ENCODE assay signal across 1 cellular context in the genomic region with DNA sequence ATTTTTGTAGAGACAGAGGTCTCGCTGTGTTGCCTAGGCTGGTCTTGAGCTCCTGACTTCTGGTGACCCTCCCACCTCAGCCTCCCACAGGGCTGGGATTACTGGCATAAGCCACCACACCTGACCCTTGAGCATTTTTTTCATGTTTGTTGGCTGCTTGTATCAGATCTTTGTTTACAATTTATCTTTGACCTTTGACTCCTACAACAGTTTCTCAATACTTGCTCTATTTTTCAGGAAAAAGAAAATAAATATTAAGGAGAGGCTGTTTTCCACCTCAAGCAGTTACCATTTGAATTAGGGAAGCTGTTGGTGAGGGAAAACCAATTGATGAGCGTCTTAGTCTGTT.
A peak's percentile ranks its signal among the peaks of the same experiment; 100 is the strongest.
TF ChIP-seq lines count a peak whose summit lies in the region.

No MANE protein-coding gene starts in this region.

TF ChIP-seq in liver, 16 proteins besides CTCF, POLR2A, EP300 and RAD21 (continued from another document):
- TF ChIP-seq, protein P1, sequence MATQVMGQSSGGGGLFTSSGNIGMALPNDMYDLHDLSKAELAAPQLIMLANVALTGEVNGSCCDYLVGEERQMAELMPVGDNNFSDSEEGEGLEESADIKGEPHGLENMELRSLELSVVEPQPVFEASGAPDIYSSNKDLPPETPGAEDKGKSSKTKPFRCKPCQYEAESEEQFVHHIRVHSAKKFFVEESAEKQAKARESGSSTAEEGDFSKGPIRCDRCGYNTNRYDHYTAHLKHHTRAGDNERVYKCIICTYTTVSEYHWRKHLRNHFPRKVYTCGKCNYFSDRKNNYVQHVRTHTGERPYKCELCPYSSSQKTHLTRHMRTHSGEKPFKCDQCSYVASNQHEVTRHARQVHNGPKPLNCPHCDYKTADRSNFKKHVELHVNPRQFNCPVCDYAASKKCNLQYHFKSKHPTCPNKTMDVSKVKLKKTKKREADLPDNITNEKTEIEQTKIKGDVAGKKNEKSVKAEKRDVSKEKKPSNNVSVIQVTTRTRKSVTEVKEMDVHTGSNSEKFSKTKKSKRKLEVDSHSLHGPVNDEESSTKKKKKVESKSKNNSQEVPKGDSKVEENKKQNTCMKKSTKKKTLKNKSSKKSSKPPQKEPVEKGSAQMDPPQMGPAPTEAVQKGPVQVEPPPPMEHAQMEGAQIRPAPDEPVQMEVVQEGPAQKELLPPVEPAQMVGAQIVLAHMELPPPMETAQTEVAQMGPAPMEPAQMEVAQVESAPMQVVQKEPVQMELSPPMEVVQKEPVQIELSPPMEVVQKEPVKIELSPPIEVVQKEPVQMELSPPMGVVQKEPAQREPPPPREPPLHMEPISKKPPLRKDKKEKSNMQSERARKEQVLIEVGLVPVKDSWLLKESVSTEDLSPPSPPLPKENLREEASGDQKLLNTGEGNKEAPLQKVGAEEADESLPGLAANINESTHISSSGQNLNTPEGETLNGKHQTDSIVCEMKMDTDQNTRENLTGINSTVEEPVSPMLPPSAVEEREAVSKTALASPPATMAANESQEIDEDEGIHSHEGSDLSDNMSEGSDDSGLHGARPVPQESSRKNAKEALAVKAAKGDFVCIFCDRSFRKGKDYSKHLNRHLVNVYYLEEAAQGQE (IDR thresholded peaks at IDR 0.05) = no peak
- TF ChIP-seq HNF4A (conservative IDR thresholded peaks at IDR 0.05) = peak; percentile 86 to 89
